8 cellular contexts compared by ENCODE assay signal in the genomic region with DNA sequence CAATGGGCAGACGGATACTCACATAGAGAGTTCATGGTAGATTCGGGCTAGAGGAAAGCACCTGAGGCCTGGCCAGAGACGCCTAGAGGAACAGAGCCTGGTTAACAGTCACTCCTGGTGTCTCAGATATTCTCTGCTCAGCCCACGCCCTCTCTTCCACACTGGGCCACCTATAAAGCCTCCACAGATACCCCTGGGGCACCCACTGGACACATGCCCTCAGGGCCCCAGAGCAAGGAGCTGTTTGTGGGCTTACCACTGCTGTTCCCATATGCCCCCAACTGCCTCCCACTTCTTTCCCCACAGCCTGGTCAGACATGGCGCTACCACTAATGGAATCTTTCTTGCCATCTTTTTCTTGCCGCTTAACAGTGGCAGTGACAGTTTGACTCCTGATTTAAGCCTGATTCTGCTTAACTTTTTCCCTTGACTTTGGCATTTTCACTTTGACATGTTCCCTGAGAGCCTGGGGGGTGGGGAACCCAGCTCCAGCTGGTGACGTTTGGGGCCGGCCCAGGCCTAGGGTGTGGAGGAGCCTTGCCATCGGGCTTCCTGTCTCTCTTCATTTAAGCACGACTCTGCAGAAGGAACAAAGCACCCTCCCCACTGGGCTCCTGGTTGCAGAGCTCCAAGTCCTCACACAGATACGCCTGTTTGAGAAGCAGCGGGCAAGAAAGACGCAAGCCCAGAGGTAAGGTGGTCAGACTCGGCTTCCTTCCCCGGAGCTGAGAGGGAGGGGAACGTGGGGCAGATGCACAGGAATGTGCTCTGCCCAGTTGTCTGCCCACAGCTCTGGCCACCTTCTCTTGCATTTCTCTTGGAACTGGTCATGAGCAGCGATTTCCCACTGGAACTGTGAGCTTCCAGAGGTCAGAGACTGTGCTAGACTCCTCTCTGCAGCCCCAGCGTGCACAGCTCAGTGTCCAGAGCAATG. TPM values are rescaled to one million over a fixed set of nuclear protein-coding genes. Genes with fewer than 3 reads are reported as not detected.
DNase-seq lines count a peak whose midpoint lies in the region; ATAC-seq lines count a peak whose summit lies in the region.

A gene (plus strand): TSS at position 557 of the 934 bp plus-strand sequence. CDS start 10,611 bp downstream, outside the sequence.

- H3K9me3 ChIP-seq in KOPT-K1 (ENCODE audit: insufficient read depth, low read length, poor library complexity, severe bottlenecking), result no peaks in the 10 kb centered on the region

- H3K36me3 Mint-ChIP-seq in activated T-cell treated with anti-CD3 and anti-CD28 coated beads, Interleukin-2, amount 50 U/mL, for 4 hours (ENCODE audit: insufficient read depth), result peaks cover 2% of the 10 kb centered on the region

- H3K4me1 Mint-ChIP-seq in activated T-cell treated with anti-CD3 and anti-CD28 coated beads, Interleukin-2, amount 50 U/mL, for 4 hours (ENCODE audit: low read depth), result peaks cover 64% of the 10 kb centered on the region

- no peaks in the 10 kb centered on the region for H3K27me3 Mint-ChIP-seq in activated T-cell treated with anti-CD3 and anti-CD28 coated beads, Interleukin-2, amount 50 U/mL, for 4 hours (ENCODE audit: low read depth)

- ATAC-seq in activated T-cell treated with anti-CD3 and anti-CD28 coated beads, Interleukin-2, amount 50 U/mL, for 4 hours, result peak; percentile 61 to 66
- ATAC-seq in GM18498 (IDR thresholded peaks at IDR 0.05; ENCODE audit: unreplicated experiment) (no peak), GM21447 (IDR thresholded peaks at IDR 0.05; ENCODE audit: unreplicated experiment) (no peak), HG03108 (IDR thresholded peaks at IDR 0.05; ENCODE audit: unreplicated experiment) (no peak)

- no peaks in the 10 kb centered on the region for H3K9me3 Mint-ChIP-seq in activated T-cell treated with anti-CD3 and anti-CD28 coated beads, Interleukin-2, amount 50 U/mL, for 4 hours

- H3K27ac ChIP-seq in KOPT-K1 (ENCODE audit: low read depth, low read length, poor library complexity, severe bottlenecking), result peak within 1 kb of the TSS; percentile 41
- H3K27ac ChIP-seq in layer of hippocampus (ENCODE audit: low read depth, low read length), result peak within 1 kb of the TSS; percentile 44

- no peaks in the 10 kb centered on the region for H3K36me3 ChIP-seq in KOPT-K1 (ENCODE audit: insufficient read depth, low read length)

- H3K27me3 ChIP-seq in layer of hippocampus (ENCODE audit: control insufficient read depth, insufficient read depth, low read length), result no peaks in the 10 kb centered on the region

- peak within 1 kb of the TSS; percentile 94 for H3K4me3 Mint-ChIP-seq in activated T-cell treated with anti-CD3 and anti-CD28 coated beads, Interleukin-2, amount 50 U/mL, for 4 hours

- DNase-seq in activated T-cell treated with anti-CD3 and anti-CD28 coated beads, Interleukin-2, amount 50 U/mL, for 4 hours, result peak; percentile 58
- DNase-seq in stimulated activated CD4-positive, alpha-beta T cell treated with anti-CD3 and anti-CD28 coated beads, Interleukin-4, amount 100 ng/mL, for 1 hour, result peak; percentile 74
- DNase-seq in AG20443 (ENCODE audit: low spot score), result no peak

RNA-seq across cellular contexts. Expression of the gene that starts here (rescaled TPM):
- total RNA-seq in activated T-cell treated with anti-CD3 and anti-CD28 coated beads, Interleukin-2, amount 50 U/mL, for 4 hours, result 10 to 100 TPM; 42.0 to 76.9 (median 51.4) TPM

Comparison
In these comparisons a context has a peak if more than half of its experiments do, and no peak if none do; other contexts are left out.
1. ATAC-seq: peak in activated T-cell treated with anti-CD3 and anti-CD28 coated beads, Interleukin-2, amount 50 U/mL, for 4 hours (2 of 2); none in GM18498 (single experiment), GM21447 (single experiment) and HG03108 (single experiment).